ENCODE assay signal across 19 cellular contexts in genomic region chr1:60000625-60001024, GRCh38.
DNase-seq lines count a peak whose midpoint lies in the region; ATAC-seq and TF ChIP-seq lines count a peak whose summit lies in the region.
"Had no signal": no experiment of that assay in that cellular context is flagged by ENCODE, and none has a peak within 500 bp of the region (broad histone marks: within the 10 kb centered on the region; RNA-seq: fewer than 3 reads in every experiment).

No MANE protein-coding gene starts in this region.

- H3K36me3 ChIP-seq in ascending aorta = no peaks in the 10 kb centered on the region
- H3K36me3 ChIP-seq in aorta (ENCODE audit: control insufficient read depth in 1 of 2, insufficient read depth in 2 of 2, low read length in 1 of 2) = no peaks in the 10 kb centered on the region
- H3K36me3 ChIP-seq in spleen = no peaks in the 10 kb centered on the region
- no peaks in the 10 kb centered on the region for H3K36me3 ChIP-seq in brain microvascular endothelial cell (replicated peaks)
- H3K36me3 ChIP-seq: BLaER1, HAP-1 had no signal

- H3K4me1 ChIP-seq in ascending aorta = peaks cover 0 to 25% of the 10 kb centered on the region in 2 donors
- peaks cover 7% of the 10 kb centered on the region in 2 donors for H3K4me1 ChIP-seq in aorta (ENCODE audit: control insufficient read depth in 1 of 2, insufficient read depth in 2 of 2, low read length in 2 of 2)
- no peaks in the 10 kb centered on the region for H3K4me1 ChIP-seq in spleen
- H3K4me1 ChIP-seq: BLaER1, Caco-2 had no signal

- H3K27ac ChIP-seq in ascending aorta (peak overlapping the region; percentile 52 to 65), aorta (ENCODE audit: low read depth in 1 of 2, low read length in 2 of 2) (peak overlapping the region; percentile 40 to 46), spleen (peak overlapping the region in 3 of 8 donors; percentile 12 to 31 (median 13)), brain microvascular endothelial cell (no peak overlapping the region)
- H3K27ac ChIP-seq: 22Rv1, BLaER1, C4-2B had no signal

- TF ChIP-seq POLR2A in spleen (IDR thresholded peaks at IDR 0.05) = no peak

- ATAC-seq in aorta (ENCODE audit: low FRiP score) = no peak
- ATAC-seq: CD8-positive, alpha-beta T cell had no signal

- WGBS in aorta, 2 donors = 13 to 20% methylated on average over 3 of the region's 3 CpGs
- 51 to 77% (median 70%) methylated on average over 3 of the region's 3 CpGs for WGBS in spleen, 5 donors

- no peak for DNase-seq in ascending aorta (ENCODE audit: low spot score in 2 of 2)
- DNase-seq in nephron progenitor cell = no peak
- peak; percentile 15 for DNase-seq in pons (ENCODE audit: low spot score)
- no peak for DNase-seq in aorta
- DNase-seq in spleen = no peak
- no peak for DNase-seq in brain microvascular endothelial cell
- DNase-seq in SK-N-DZ (ENCODE audit: low spot score) = no peak
- DNase-seq: Caco-2; CD4-positive, CD25-positive, alpha-beta regulatory T cell; CD8-positive, alpha-beta T cell; DMS153; DND-41; GOT3; HFFc6 had no signal

- peak overlapping the region; percentile 86 for H3K27ac Mint-ChIP-seq in nephron progenitor cell
- H3K27ac Mint-ChIP-seq: B cell; CD4-positive, CD25-positive, alpha-beta regulatory T cell; CD8-positive, alpha-beta T cell; HFFc6 had no signal

- H3K4me3 ChIP-seq in ascending aorta (no peak overlapping the region), aorta (ENCODE audit: low read length in 2 of 2) (no peak overlapping the region), spleen (no peak overlapping the region), brain microvascular endothelial cell (ENCODE audit: low read depth, low read length) (no peak overlapping the region)
- H3K4me3 ChIP-seq: BLaER1, HAP-1 had no signal

- H3K4me3 Mint-ChIP-seq in nephron progenitor cell = no peak overlapping the region
- H3K4me3 Mint-ChIP-seq: B cell; CD4-positive, CD25-positive, alpha-beta regulatory T cell; CD8-positive, alpha-beta T cell; HFFc6 had no signal

- TF ChIP-seq CTCF in ascending aorta (IDR thresholded peaks at IDR 0.05) (no peak), nephron progenitor cell (IDR thresholded peaks at IDR 0.05) (no peak), spleen (IDR thresholded peaks at IDR 0.05 in 8 of 11, conservative IDR thresholded peaks at IDR 0.05 in 3 of 11) (no peak), brain microvascular endothelial cell (IDR thresholded peaks at IDR 0.05; ENCODE audit: low read depth, low read length, missing control alignments) (no peak)

- intact Hi-C loops in ascending aorta (cut with DNase I) = no loop called here
- intact Hi-C loops in aorta (cut with DNase I) = no loop called here
- intact Hi-C loops in spleen (cut with DNase I; ENCODE audit: low total_unique reads) = no loop called here

- no peaks in the 10 kb centered on the region for H3K9me3 Mint-ChIP-seq in nephron progenitor cell
- H3K9me3 Mint-ChIP-seq: CD4-positive, CD25-positive, alpha-beta regulatory T cell; CD8-positive, alpha-beta T cell; HFFc6 had no signal

- H3K27me3 ChIP-seq in ascending aorta (no peaks in the 10 kb centered on the region), aorta (ENCODE audit: control insufficient read depth in 1 of 2, insufficient read depth in 2 of 2, low read length in 1 of 2) (no peaks in the 10 kb centered on the region), spleen (replicated peaks in 1 of 7) (peaks cover 0 to 9% (median 0%) of the 10 kb centered on the region in 7 donors), brain microvascular endothelial cell (replicated peaks) (no peaks in the 10 kb centered on the region)
- H3K27me3 ChIP-seq: BLaER1 had no signal

- no peaks in the 10 kb centered on the region for H3K9me3 ChIP-seq in ascending aorta
- no peaks in the 10 kb centered on the region for H3K9me3 ChIP-seq in aorta (ENCODE audit: control insufficient read depth, low read length)
- no peaks in the 10 kb centered on the region for H3K9me3 ChIP-seq in spleen
- H3K9me3 ChIP-seq: BLaER1, Caco-2, HAP-1 had no signal

- peaks cover 4% of the 10 kb centered on the region for H3K27me3 Mint-ChIP-seq in nephron progenitor cell (ENCODE audit: low read depth, poor library complexity)
- H3K27me3 Mint-ChIP-seq: CD4-positive, CD25-positive, alpha-beta regulatory T cell had no signal

- no peaks in the 10 kb centered on the region for H3K4me1 Mint-ChIP-seq in nephron progenitor cell
- H3K4me1 Mint-ChIP-seq: B cell; CD4-positive, CD25-positive, alpha-beta regulatory T cell had no signal

- no peaks in the 10 kb centered on the region for H3K36me3 Mint-ChIP-seq in nephron progenitor cell (ENCODE audit: low read depth)
- H3K36me3 Mint-ChIP-seq: CD4-positive, CD25-positive, alpha-beta regulatory T cell; CD8-positive, alpha-beta T cell had no signal

- in situ Hi-C loops in brain microvascular endothelial cell (cut with HindIII; ENCODE audit: low pct_ligation_motif_present, low sequenced_read_pairs) = no loop called here
